ENCODE assay signal across 8 cellular contexts in genomic region chr2:218261424-218262273, GRCh38. TPM values are rescaled to one million over a fixed set of nuclear protein-coding genes. Genes with fewer than 3 reads are reported as not detected.
DNase-seq lines count a peak whose midpoint lies in the region; ATAC-seq, FAIRE-seq and TF ChIP-seq lines count a peak whose summit lies in the region.

No MANE protein-coding gene starts in this region.

- no peak for TF ChIP-seq RAD21 in HepG2 (CRISPR knock-in tag; IDR thresholded peaks at IDR 0.05)

- no peaks in the 10 kb centered on the region for H3K9me3 ChIP-seq in HepG2 (ENCODE audit: low read length)

- H3K4me2 ChIP-seq in HepG2 (ENCODE audit: low read depth, low read length), result no peak overlapping the region

- FAIRE-seq in HepG2 (lab: Jason Lieb, UNC), result no peak

- peaks cover 59% of the 10 kb centered on the region for H3K4me1 ChIP-seq in HepG2 (ENCODE audit: insufficient read depth, low read length)

- H3K9ac ChIP-seq in HepG2 (ENCODE audit: insufficient read depth, low read depth, low read length), result no peak overlapping the region

- in situ Hi-C loops in HepG2 (cut with HindIII; ENCODE audit: extremely low pct_ligation_motif_present, low pct_unique_long_range_greater_than_20kb), result no loop called here

- H3K4me1 Mint-ChIP-seq in stimulated activated naive B cell treated with anti-CD40 and anti-IgM and Interleukin-4, amounts not matched to agents 10 μg/mL and 1 μg/mL and 100 μg/mL, for 72 hours, result peaks cover 55 to 90% of the 10 kb centered on the region in 2 donors
- H3K4me1 Mint-ChIP-seq in activated CD4-positive, alpha-beta memory T cell treated with anti-CD3 and anti-CD28 coated beads, Interleukin-2, amount 10 ng/mL, durations not matched to agents 7 days and 5 days, result peaks cover 39% of the 10 kb centered on the region

- H3K27me3 ChIP-seq in HepG2 (ENCODE audit: control insufficient read depth in 1 of 2, insufficient read depth in 2 of 2, low read length in 2 of 2), result no peaks in the 10 kb centered on the region

- H3K4me3 Mint-ChIP-seq in stimulated activated naive B cell treated with anti-CD40 and anti-IgM and Interleukin-4, amounts not matched to agents 10 μg/mL and 1 μg/mL and 100 μg/mL, for 72 hours, result peak overlapping the region; percentile 10 to 25
- H3K4me3 Mint-ChIP-seq in activated CD4-positive, alpha-beta memory T cell treated with anti-CD3 and anti-CD28 coated beads, Interleukin-2, amount 10 ng/mL, durations not matched to agents 7 days and 5 days, result no peak overlapping the region

- no peak for TF ChIP-seq CTCF in HepG2 (CRISPR knock-in tag; IDR thresholded peaks at IDR 0.05)

- TF ChIP-seq POLR2A in HepG2 (IDR thresholded peaks at IDR 0.05; ENCODE audit: insufficient read depth in 1 of 2, low read depth in 2 of 2, low read length in 2 of 2), result no peak

- 68% methylated on average over 8 of the region's 8 CpGs for WGBS in HepG2 (ENCODE audit: low lambda C conversion rate)

- no peak overlapping the region for H3K4me3 ChIP-seq in HepG2 (replicated peaks in 1 of 3; ENCODE audit: insufficient read depth in 1 of 3, low read depth in 2 of 3, low read length in 3 of 3)

- DNase-seq in NCI-H2227 (lab: John Stamatoyannopoulos, UW; ENCODE audit: unreplicated experiment) (peak; percentile 18), NCI-H2227 treated with DMSO at 0.1 percent for 48 hours (lab: John Stamatoyannopoulos, UW) (no peak), SIG-M5 (lab: John Stamatoyannopoulos, UW) (peak; percentile 42), HepG2 (ENCODE audit: low spot score) (no peak), iPS-NIHi11 (ENCODE audit: low spot score) (no peak)
- DNase-seq in stimulated activated naive B cell treated with anti-CD40 and anti-IgM and Interleukin-4, amounts not matched to agents 10 μg/mL and 1 μg/mL and 100 μg/mL, for 72 hours, result no peak
- DNase-seq in activated CD4-positive, alpha-beta memory T cell treated with anti-CD3 and anti-CD28 coated beads, Interleukin-2, amount 10 ng/mL, durations not matched to agents 7 days and 5 days, result no peak
- DNase-seq in stimulated activated CD4-positive, alpha-beta T cell treated with anti-CD3 and anti-CD28 coated beads, Interleukin-4, amount 100 ng/mL, for 4 hours, result no peak

- TF ChIP-seq EP300 in HepG2 (IDR thresholded peaks at IDR 0.05; ENCODE audit: low read depth in 2 of 2, low read length in 2 of 2) (no peak), HepG2 (CRISPR knock-in tag; IDR thresholded peaks at IDR 0.05; ENCODE audit: borderline replicate concordance) (no peak)

- H3K27ac Mint-ChIP-seq in stimulated activated naive B cell treated with anti-CD40 and anti-IgM and Interleukin-4, amounts not matched to agents 10 μg/mL and 1 μg/mL and 100 μg/mL, for 72 hours, result peak overlapping the region; percentile 62
- H3K27ac Mint-ChIP-seq in activated CD4-positive, alpha-beta memory T cell treated with anti-CD3 and anti-CD28 coated beads, Interleukin-2, amount 10 ng/mL, durations not matched to agents 7 days and 5 days, result no peak overlapping the region

- H4K20me1 ChIP-seq in HepG2 (ENCODE audit: insufficient read depth, low read length), result no peaks in the 10 kb centered on the region

- no peaks in the 10 kb centered on the region for H3K27me3 Mint-ChIP-seq in stimulated activated naive B cell treated with anti-CD40 and anti-IgM and Interleukin-4, amounts not matched to agents 10 μg/mL and 1 μg/mL and 100 μg/mL, for 72 hours
- no peaks in the 10 kb centered on the region for H3K27me3 Mint-ChIP-seq in activated CD4-positive, alpha-beta memory T cell treated with anti-CD3 and anti-CD28 coated beads, Interleukin-2, amount 10 ng/mL, durations not matched to agents 7 days and 5 days

- no peaks in the 10 kb centered on the region for H3K79me2 ChIP-seq in HepG2 (ENCODE audit: insufficient read depth, low read length)

- CTCF ChIA-PET in HepG2 (lab: Yijun Ruan, JAX; ENCODE audit: low intra/inter-chr PET ratio, low total read pairs), result no interaction called here
- CTCF ChIA-PET in activated CD4-positive, alpha-beta memory T cell treated with anti-CD3 and anti-CD28 coated beads, Interleukin-2, amount 10 ng/mL, durations not matched to agents 7 days and 5 days (lab: Charles Lee), result interaction anchor here (0.6 kb wide), 1 partner anchor 29 kb away, joined by 3 read pairs; no protein-coding TSS in a partner anchor

- no peak overlapping the region for H3K27ac ChIP-seq in HepG2 (ENCODE audit: extremely low read length, insufficient read depth, low read length)

- H2AFZ ChIP-seq in HepG2 (ENCODE audit: low read length), result no peak overlapping the region

- H3K9me3 Mint-ChIP-seq in stimulated activated naive B cell treated with anti-CD40 and anti-IgM and Interleukin-4, amounts not matched to agents 10 μg/mL and 1 μg/mL and 100 μg/mL, for 72 hours, result no peaks in the 10 kb centered on the region
- no peaks in the 10 kb centered on the region for H3K9me3 Mint-ChIP-seq in activated CD4-positive, alpha-beta memory T cell treated with anti-CD3 and anti-CD28 coated beads, Interleukin-2, amount 10 ng/mL, durations not matched to agents 7 days and 5 days

- no peak for ATAC-seq in HepG2
- ATAC-seq in stimulated activated naive B cell treated with anti-CD40 and anti-IgM and Interleukin-4, amounts not matched to agents 10 μg/mL and 1 μg/mL and 100 μg/mL, for 72 hours (replicated peaks), result peak in 1 of 2 donors; percentile 14

- no TSS peak for BruUV-seq in HepG2 (replicated peaks; lab: Mats Ljungman, UMichigan)

- intact Hi-C loops in HepG2 (cut with micrococcal nuclease; ENCODE audit: unreplicated experiment), result no loop called here

- POLR2A ChIA-PET in HepG2 (lab: Yijun Ruan, JAX), result interaction anchor here (0.9 to 6.6 kb wide), 3 partner anchors 8 to 17 kb away, joined by 3 to 27 read pairs (median 5); partner anchors contain the start of genes AAMP and PNKD
- POLR2A ChIA-PET in activated CD4-positive, alpha-beta memory T cell treated with anti-CD3 and anti-CD28 coated beads, Interleukin-2, amount 10 ng/mL, durations not matched to agents 7 days and 5 days (lab: Charles Lee), result interaction anchor here (0.8 to 1.5 kb wide), 3 partner anchors 8 to 32 kb away, joined by 3 to 5 read pairs (median 3); partner anchors contain the start of genes AAMP and PNKD

- H3K36me3 ChIP-seq in HepG2 (replicated peaks in 1 of 2; ENCODE audit: control insufficient read depth in 1 of 2, insufficient read depth in 2 of 2, low read length in 2 of 2), result peaks cover 14 to 32% of the 10 kb centered on the region in 2 experiments

- peaks cover 32 to 49% of the 10 kb centered on the region in 2 donors for H3K36me3 Mint-ChIP-seq in stimulated activated naive B cell treated with anti-CD40 and anti-IgM and Interleukin-4, amounts not matched to agents 10 μg/mL and 1 μg/mL and 100 μg/mL, for 72 hours
- H3K36me3 Mint-ChIP-seq in activated CD4-positive, alpha-beta memory T cell treated with anti-CD3 and anti-CD28 coated beads, Interleukin-2, amount 10 ng/mL, durations not matched to agents 7 days and 5 days (ENCODE audit: low read depth), result peaks cover 19% of the 10 kb centered on the region

RNA-seq across cellular contexts. Expression of gene GPBAR1, which starts 0.8 kb away (rescaled TPM):
- 0.09 TPM in 1 of 2 replicates, not detected in the other for total RNA-seq in HepG2 (2016; rRNA removed; fragmentation: Illumina TruSeq; extraction: Trizol)
- not detected in 2 replicates for total RNA-seq in HepG2 (2016; cell fraction: cytosol; rRNA removed; fragmentation: Illumina TruSeq; extraction: Trizol; ENCODE audit: low read depth)
- total RNA-seq in HepG2 (2016; cell fraction: insoluble cytoplasmic fraction; rRNA removed; fragmentation: Illumina TruSeq; extraction: Trizol), result 0.15 TPM in 1 of 2 replicates, not detected in the other
- 0.17 TPM in 1 of 2 replicates, not detected in the other for total RNA-seq in HepG2 (2016; cell fraction: membrane; rRNA removed; fragmentation: Illumina TruSeq; extraction: Trizol)
- 0.25 and 0.38 TPM in 2 replicates for total RNA-seq in HepG2 (2016; cell fraction: nucleus; rRNA removed; fragmentation: Illumina TruSeq; extraction: Trizol)
- 0.05 and 0.09 TPM in 2 replicates for polyA plus RNA-seq in HepG2 (2011; rRNA removed)
- polyA plus RNA-seq in HepG2 (2011; cell fraction: cytosol; rRNA removed), result 0.05 and 0.12 TPM in 2 replicates
- 0.45 and 0.68 TPM in 2 replicates for polyA plus RNA-seq in HepG2 (2011; cell fraction: nucleus; rRNA removed)
- polyA plus RNA-seq in HepG2 (2012), result 0.09 and 0.11 TPM in 2 replicates
- polyA plus RNA-seq in HepG2 (2016; cell fraction: cytosol; fragmentation: Illumina TruSeq; extraction: Trizol; ENCODE audit: low read depth), result 0.08 and 0.22 TPM in 2 replicates
- 0.16 TPM in 1 of 2 replicates, not detected in the other for polyA plus RNA-seq in HepG2 (2016; cell fraction: insoluble cytoplasmic fraction; fragmentation: Illumina TruSeq; extraction: Trizol; ENCODE audit: low read depth)
- 0.22 and 0.27 TPM in 2 replicates for polyA plus RNA-seq in HepG2 (2016; cell fraction: membrane; fragmentation: Illumina TruSeq; extraction: Trizol; ENCODE audit: low read depth)
- polyA plus RNA-seq in HepG2 (2016; cell fraction: nucleus; fragmentation: Illumina TruSeq; extraction: Trizol; ENCODE audit: insufficient read depth, low read depth), result not detected in 2 replicates
- 0.12 and 1.2 TPM in 2 replicates for polyA minus RNA-seq in HepG2 (2011; rRNA and poly(A)+ RNA removed; ENCODE audit: low replicate concordance)
- polyA minus RNA-seq in HepG2 (2011; cell fraction: cytosol; rRNA and poly(A)+ RNA removed), result not detected in 2 replicates
- polyA minus RNA-seq in HepG2 (2011; cell fraction: nucleus; rRNA and poly(A)+ RNA removed), result 1.2 and 1.5 TPM in 2 replicates
- total RNA-seq in activated CD4-positive, alpha-beta memory T cell treated with anti-CD3 and anti-CD28 coated beads, Interleukin-2, amount 10 ng/mL, durations not matched to agents 7 days and 5 days, result under 1 TPM; 0.68 to 0.75 TPM

RNA-seq across cellular contexts. Expression of gene AAMP, which starts 8.3 kb away (rescaled TPM):
- 186 and 241 TPM in 2 replicates for total RNA-seq in HepG2 (2016; rRNA removed; fragmentation: Illumina TruSeq; extraction: Trizol)
- total RNA-seq in HepG2 (2016; cell fraction: cytosol; rRNA removed; fragmentation: Illumina TruSeq; extraction: Trizol; ENCODE audit: low read depth), result 26.6 and 29.2 TPM in 2 replicates
- 202 and 247 TPM in 2 replicates for total RNA-seq in HepG2 (2016; cell fraction: insoluble cytoplasmic fraction; rRNA removed; fragmentation: Illumina TruSeq; extraction: Trizol)
- 56.8 and 59.3 TPM in 2 replicates for total RNA-seq in HepG2 (2016; cell fraction: membrane; rRNA removed; fragmentation: Illumina TruSeq; extraction: Trizol)
- total RNA-seq in HepG2 (2016; cell fraction: nucleus; rRNA removed; fragmentation: Illumina TruSeq; extraction: Trizol), result 85.4 and 91.7 TPM in 2 replicates
- 110 and 119 TPM in 2 replicates for polyA plus RNA-seq in HepG2 (2011; rRNA removed)
- polyA plus RNA-seq in HepG2 (2011; cell fraction: cytosol; rRNA removed), result 138 and 202 TPM in 2 replicates
- 161 and 181 TPM in 2 replicates for polyA plus RNA-seq in HepG2 (2011; cell fraction: nucleus; rRNA removed)
- polyA plus RNA-seq in HepG2 (2012), result 99.2 and 104 TPM in 2 replicates
- polyA plus RNA-seq in HepG2 (2016; cell fraction: cytosol; fragmentation: Illumina TruSeq; extraction: Trizol; ENCODE audit: low read depth), result 13.9 and 16.0 TPM in 2 replicates
- 224 and 231 TPM in 2 replicates for polyA plus RNA-seq in HepG2 (2016; cell fraction: insoluble cytoplasmic fraction; fragmentation: Illumina TruSeq; extraction: Trizol; ENCODE audit: low read depth)
- 30.9 and 33.2 TPM in 2 replicates for polyA plus RNA-seq in HepG2 (2016; cell fraction: membrane; fragmentation: Illumina TruSeq; extraction: Trizol; ENCODE audit: low read depth)
- polyA plus RNA-seq in HepG2 (2016; cell fraction: nucleus; fragmentation: Illumina TruSeq; extraction: Trizol; ENCODE audit: insufficient read depth, low read depth), result 127 and 131 TPM in 2 replicates
- 41.5 and 143 TPM in 2 replicates for polyA minus RNA-seq in HepG2 (2011; rRNA and poly(A)+ RNA removed; ENCODE audit: low replicate concordance)
- 58.2 and 63.3 TPM in 2 replicates for polyA minus RNA-seq in HepG2 (2011; cell fraction: cytosol; rRNA and poly(A)+ RNA removed)
- 39.9 and 43.6 TPM in 2 replicates for polyA minus RNA-seq in HepG2 (2011; cell fraction: nucleus; rRNA and poly(A)+ RNA removed)
- total RNA-seq in activated CD4-positive, alpha-beta memory T cell treated with anti-CD3 and anti-CD28 coated beads, Interleukin-2, amount 10 ng/mL, durations not matched to agents 7 days and 5 days, result 10 to 100 TPM; 44.2 to 46.8 TPM

RNA-seq across cellular contexts. Expression of gene PNKD, which starts 8.7 kb away (rescaled TPM):
- 50.0 and 55.9 TPM in 2 replicates for total RNA-seq in HepG2 (2016; rRNA removed; fragmentation: Illumina TruSeq; extraction: Trizol)
- total RNA-seq in HepG2 (2016; cell fraction: cytosol; rRNA removed; fragmentation: Illumina TruSeq; extraction: Trizol; ENCODE audit: low read depth), result 21.6 and 27.3 TPM in 2 replicates
- 48.3 and 59.8 TPM in 2 replicates for total RNA-seq in HepG2 (2016; cell fraction: insoluble cytoplasmic fraction; rRNA removed; fragmentation: Illumina TruSeq; extraction: Trizol)
- 30.6 and 30.7 TPM in 2 replicates for total RNA-seq in HepG2 (2016; cell fraction: membrane; rRNA removed; fragmentation: Illumina TruSeq; extraction: Trizol)
- 34.2 and 39.5 TPM in 2 replicates for total RNA-seq in HepG2 (2016; cell fraction: nucleus; rRNA removed; fragmentation: Illumina TruSeq; extraction: Trizol)
- 78.0 and 80.4 TPM in 2 replicates for polyA plus RNA-seq in HepG2 (2011; rRNA removed)
- polyA plus RNA-seq in HepG2 (2011; cell fraction: cytosol; rRNA removed), result 48.4 and 76.6 TPM in 2 replicates
- 76.3 and 77.5 TPM in 2 replicates for polyA plus RNA-seq in HepG2 (2011; cell fraction: nucleus; rRNA removed)
- 59.5 and 60.9 TPM in 2 replicates for polyA plus RNA-seq in HepG2 (2012)
- polyA plus RNA-seq in HepG2 (2016; cell fraction: cytosol; fragmentation: Illumina TruSeq; extraction: Trizol; ENCODE audit: low read depth), result 24.9 and 29.3 TPM in 2 replicates
- polyA plus RNA-seq in HepG2 (2016; cell fraction: insoluble cytoplasmic fraction; fragmentation: Illumina TruSeq; extraction: Trizol; ENCODE audit: low read depth), result 58.0 and 59.1 TPM in 2 replicates
- 31.6 and 35.4 TPM in 2 replicates for polyA plus RNA-seq in HepG2 (2016; cell fraction: membrane; fragmentation: Illumina TruSeq; extraction: Trizol; ENCODE audit: low read depth)
- 73.5 and 80.9 TPM in 2 replicates for polyA plus RNA-seq in HepG2 (2016; cell fraction: nucleus; fragmentation: Illumina TruSeq; extraction: Trizol; ENCODE audit: insufficient read depth, low read depth)
- 33.3 and 44.2 TPM in 2 replicates for polyA minus RNA-seq in HepG2 (2011; rRNA and poly(A)+ RNA removed; ENCODE audit: low replicate concordance)
- polyA minus RNA-seq in HepG2 (2011; cell fraction: cytosol; rRNA and poly(A)+ RNA removed), result 15.5 and 20.7 TPM in 2 replicates
- 9.7 and 10.9 TPM in 2 replicates for polyA minus RNA-seq in HepG2 (2011; cell fraction: nucleus; rRNA and poly(A)+ RNA removed)
- 10 to 100 TPM; 30.1 to 31.8 TPM for total RNA-seq in activated CD4-positive, alpha-beta memory T cell treated with anti-CD3 and anti-CD28 coated beads, Interleukin-2, amount 10 ng/mL, durations not matched to agents 7 days and 5 days

RNA-seq across cellular contexts. Expression of gene TMBIM1, which starts 30.7 kb away (rescaled TPM):
- 69.7 and 139 TPM in 2 replicates for total RNA-seq in HepG2 (2016; rRNA removed; fragmentation: Illumina TruSeq; extraction: Trizol)
- total RNA-seq in HepG2 (2016; cell fraction: cytosol; rRNA removed; fragmentation: Illumina TruSeq; extraction: Trizol; ENCODE audit: low read depth), result 37.2 and 38.6 TPM in 2 replicates
- total RNA-seq in HepG2 (2016; cell fraction: insoluble cytoplasmic fraction; rRNA removed; fragmentation: Illumina TruSeq; extraction: Trizol), result 57.8 and 142 TPM in 2 replicates
- 88.3 and 90.4 TPM in 2 replicates for total RNA-seq in HepG2 (2016; cell fraction: membrane; rRNA removed; fragmentation: Illumina TruSeq; extraction: Trizol)
- 108 and 128 TPM in 2 replicates for total RNA-seq in HepG2 (2016; cell fraction: nucleus; rRNA removed; fragmentation: Illumina TruSeq; extraction: Trizol)
- polyA plus RNA-seq in HepG2 (2011; rRNA removed), result 127 and 181 TPM in 2 replicates
- polyA plus RNA-seq in HepG2 (2011; cell fraction: cytosol; rRNA removed), result 146 and 187 TPM in 2 replicates
- polyA plus RNA-seq in HepG2 (2011; cell fraction: nucleus; rRNA removed), result 207 and 243 TPM in 2 replicates
- 254 and 390 TPM in 2 replicates for polyA plus RNA-seq in HepG2 (2012)
- polyA plus RNA-seq in HepG2 (2016; cell fraction: cytosol; fragmentation: Illumina TruSeq; extraction: Trizol; ENCODE audit: low read depth), result 33.9 and 35.7 TPM in 2 replicates
- 56.2 and 61.3 TPM in 2 replicates for polyA plus RNA-seq in HepG2 (2016; cell fraction: insoluble cytoplasmic fraction; fragmentation: Illumina TruSeq; extraction: Trizol; ENCODE audit: low read depth)
- polyA plus RNA-seq in HepG2 (2016; cell fraction: membrane; fragmentation: Illumina TruSeq; extraction: Trizol; ENCODE audit: low read depth), result 62.1 and 66.4 TPM in 2 replicates
- polyA plus RNA-seq in HepG2 (2016; cell fraction: nucleus; fragmentation: Illumina TruSeq; extraction: Trizol; ENCODE audit: insufficient read depth, low read depth), result 152 and 156 TPM in 2 replicates
- 19.4 and 315 TPM in 2 replicates for polyA minus RNA-seq in HepG2 (2011; rRNA and poly(A)+ RNA removed; ENCODE audit: low replicate concordance)
- polyA minus RNA-seq in HepG2 (2011; cell fraction: cytosol; rRNA and poly(A)+ RNA removed), result 88.2 and 133 TPM in 2 replicates
- polyA minus RNA-seq in HepG2 (2011; cell fraction: nucleus; rRNA and poly(A)+ RNA removed), result 37.2 and 64.6 TPM in 2 replicates
- total RNA-seq in activated CD4-positive, alpha-beta memory T cell treated with anti-CD3 and anti-CD28 coated beads, Interleukin-2, amount 10 ng/mL, durations not matched to agents 7 days and 5 days, result 100 to 1,000 TPM; 105 to 107 TPM

RNA-seq across cellular contexts. Expression of gene ARPC2, which starts 44.7 kb away (rescaled TPM):
- total RNA-seq in HepG2 (2016; rRNA removed; fragmentation: Illumina TruSeq; extraction: Trizol), result 168 and 201 TPM in 2 replicates
- 312 and 330 TPM in 2 replicates for total RNA-seq in HepG2 (2016; cell fraction: cytosol; rRNA removed; fragmentation: Illumina TruSeq; extraction: Trizol; ENCODE audit: low read depth)
- 163 and 189 TPM in 2 replicates for total RNA-seq in HepG2 (2016; cell fraction: insoluble cytoplasmic fraction; rRNA removed; fragmentation: Illumina TruSeq; extraction: Trizol)
- total RNA-seq in HepG2 (2016; cell fraction: membrane; rRNA removed; fragmentation: Illumina TruSeq; extraction: Trizol), result 389 and 391 TPM in 2 replicates
- 103 and 109 TPM in 2 replicates for total RNA-seq in HepG2 (2016; cell fraction: nucleus; rRNA removed; fragmentation: Illumina TruSeq; extraction: Trizol)
- polyA plus RNA-seq in HepG2 (2011; rRNA removed), result 257 and 303 TPM in 2 replicates
- 184 and 199 TPM in 2 replicates for polyA plus RNA-seq in HepG2 (2011; cell fraction: cytosol; rRNA removed)
- 103 and 125 TPM in 2 replicates for polyA plus RNA-seq in HepG2 (2011; cell fraction: nucleus; rRNA removed)
- polyA plus RNA-seq in HepG2 (2012), result 165 and 176 TPM in 2 replicates
- polyA plus RNA-seq in HepG2 (2016; cell fraction: cytosol; fragmentation: Illumina TruSeq; extraction: Trizol; ENCODE audit: low read depth), result 614 and 653 TPM in 2 replicates
- 342 and 343 TPM in 2 replicates for polyA plus RNA-seq in HepG2 (2016; cell fraction: insoluble cytoplasmic fraction; fragmentation: Illumina TruSeq; extraction: Trizol; ENCODE audit: low read depth)
- 586 and 613 TPM in 2 replicates for polyA plus RNA-seq in HepG2 (2016; cell fraction: membrane; fragmentation: Illumina TruSeq; extraction: Trizol; ENCODE audit: low read depth)
- polyA plus RNA-seq in HepG2 (2016; cell fraction: nucleus; fragmentation: Illumina TruSeq; extraction: Trizol; ENCODE audit: insufficient read depth, low read depth), result 218 and 223 TPM in 2 replicates
- polyA minus RNA-seq in HepG2 (2011; rRNA and poly(A)+ RNA removed; ENCODE audit: low replicate concordance), result 153 and 196 TPM in 2 replicates
- polyA minus RNA-seq in HepG2 (2011; cell fraction: cytosol; rRNA and poly(A)+ RNA removed), result 74.9 and 88.0 TPM in 2 replicates
- 166 and 173 TPM in 2 replicates for polyA minus RNA-seq in HepG2 (2011; cell fraction: nucleus; rRNA and poly(A)+ RNA removed)
- 100 to 1,000 TPM; 765 to 778 TPM for total RNA-seq in activated CD4-positive, alpha-beta memory T cell treated with anti-CD3 and anti-CD28 coated beads, Interleukin-2, amount 10 ng/mL, durations not matched to agents 7 days and 5 days

Comparison
In these comparisons a context has a peak if more than half of its experiments do, and no peak if none do; other contexts are left out.
1. DNase-seq: peak in NCI-H2227 (single experiment) and SIG-M5 (single experiment); none in NCI-H2227 treated with DMSO at 0.1 percent for 48 hours (single experiment), HepG2 (single experiment), stimulated activated naive B cell treated with anti-CD40 and anti-IgM and Interleukin-4, amounts not matched to agents 10 μg/mL and 1 μg/mL and 100 μg/mL, for 72 hours (single experiment), iPS-NIHi11 (single experiment), activated CD4-positive, alpha-beta memory T cell treated with anti-CD3 and anti-CD28 coated beads, Interleukin-2, amount 10 ng/mL, durations not matched to agents 7 days and 5 days (single experiment) and stimulated activated CD4-positive, alpha-beta T cell treated with anti-CD3 and anti-CD28 coated beads, Interleukin-4, amount 100 ng/mL, for 4 hours (0 of 2).